In the genomic region with DNA sequence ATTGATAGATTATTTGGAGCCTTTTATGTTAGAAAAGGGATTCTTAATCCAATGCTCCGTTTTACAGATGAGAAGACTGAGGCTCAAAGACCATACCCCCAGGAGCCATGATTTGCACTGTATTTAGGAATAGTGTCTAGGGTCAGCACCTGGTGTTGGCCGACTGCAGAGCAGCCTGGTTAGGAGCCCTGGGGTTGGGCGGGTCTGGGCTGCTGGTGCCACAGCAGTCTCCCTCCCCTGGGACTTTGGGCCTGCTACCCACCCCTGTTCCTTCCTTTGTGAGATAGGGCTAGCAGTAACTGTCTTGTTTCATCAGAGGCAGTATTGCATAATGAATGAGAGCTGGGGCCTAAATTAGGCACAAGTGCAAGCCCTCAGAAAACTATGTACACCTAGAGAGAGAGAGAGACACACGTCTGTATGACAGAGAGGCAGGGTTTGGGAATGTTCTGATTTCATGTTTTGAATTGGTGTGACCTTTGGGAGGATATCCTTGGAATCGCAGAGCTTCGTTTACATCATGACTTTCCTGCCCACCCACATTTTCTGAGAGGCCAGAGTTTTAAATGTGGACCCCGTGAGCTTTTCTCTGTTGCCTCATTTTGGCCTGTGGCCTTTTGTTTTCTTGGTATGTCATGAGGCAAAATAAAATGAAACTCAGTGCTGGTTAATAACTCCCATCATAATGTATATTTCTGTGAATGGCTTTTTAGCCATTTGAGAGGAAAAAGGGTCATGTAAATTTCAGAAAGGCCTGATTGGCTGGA, we compare ENCODE assay signal across 10 cellular contexts.
DNase-seq lines count a peak whose midpoint lies in the region; ATAC-seq and TF ChIP-seq lines count a peak whose summit lies in the region.
"Had no signal": no experiment of that assay in that cellular context is flagged by ENCODE, and none has a peak within 500 bp of the region (broad histone marks: within the 10 kb centered on the region; RNA-seq: fewer than 3 reads in every experiment).

No MANE protein-coding gene starts in this region.

- TF ChIP-seq POLR2A in NB4 (IDR thresholded peaks at IDR 0.05; ENCODE audit: extremely low read depth, insufficient read length), result no peak

- ATAC-seq in esophagus mucosa, result peak; percentile 6

- DNase-seq in GF-D8 (lab: John Stamatoyannopoulos, UW) (peak; percentile 92), NB4 (ENCODE audit: low read depth) (peak; percentile 100), HK-2 (ENCODE audit: unreplicated experiment) (no peak), NCI-H2107 treated with DMSO at 0.1 percent for 48 hours (lab: John Stamatoyannopoulos, UW; ENCODE audit: unreplicated experiment) (no peak), DMS 273 (lab: John Stamatoyannopoulos, UW; ENCODE audit: unreplicated experiment) (no peak)
- DNase-seq in stimulated activated CD4-positive, alpha-beta T cell treated with anti-CD3 and anti-CD28 coated beads, Interleukin-1b, Interleukin-23, amount 100 ng/mL, for 48 hours, result no peak
- DNase-seq: foreskin melanocyte had no signal

- H3K9me3 Mint-ChIP-seq in nephron, result no peaks in the 10 kb centered on the region
- H3K9me3 Mint-ChIP-seq: activated naive CD4-positive, alpha-beta T cell treated with anti-CD3 and anti-CD28 coated beads for 36 hours had no signal

- peaks cover 14% of the 10 kb centered on the region for H3K4me1 Mint-ChIP-seq in nephron

- TF ChIP-seq CTCF in NB4 (IDR thresholded peaks at IDR 0.05; ENCODE audit: low read depth, low read length) (no peak), nephron (IDR thresholded peaks at IDR 0.05; ENCODE audit: unreplicated experiment in 3 of 3) (no peak)

- H3K4me3 ChIP-seq in NB4 (ENCODE audit: low read depth, low read length), result peak overlapping the region; percentile 17

- H3K27ac Mint-ChIP-seq in nephron, result peak overlapping the region; percentile 60 to 66 (median 65)

- no peaks in the 10 kb centered on the region for H3K27me3 Mint-ChIP-seq in nephron (ENCODE audit: low read depth)

- H3K36me3 Mint-ChIP-seq in nephron (ENCODE audit: low read depth), result peaks cover 46% of the 10 kb centered on the region

- H3K4me3 Mint-ChIP-seq in nephron, result no peak overlapping the region
- H3K4me3 Mint-ChIP-seq: activated naive CD4-positive, alpha-beta T cell treated with anti-CD3 and anti-CD28 coated beads for 36 hours had no signal

Comparison
In these comparisons a context has a peak if more than half of its experiments do, and no peak if none do; other contexts are left out.
1. DNase-seq: peak in GF-D8 (single experiment) and NB4 (single experiment); none in HK-2 (single experiment), NCI-H2107 treated with DMSO at 0.1 percent for 48 hours (single experiment), DMS 273 (single experiment) and stimulated activated CD4-positive, alpha-beta T cell treated with anti-CD3 and anti-CD28 coated beads, Interleukin-1b, Interleukin-23, amount 100 ng/mL, for 48 hours (single experiment).